Comparison of ENCODE assay signal across 21 cellular contexts in the genomic region with DNA sequence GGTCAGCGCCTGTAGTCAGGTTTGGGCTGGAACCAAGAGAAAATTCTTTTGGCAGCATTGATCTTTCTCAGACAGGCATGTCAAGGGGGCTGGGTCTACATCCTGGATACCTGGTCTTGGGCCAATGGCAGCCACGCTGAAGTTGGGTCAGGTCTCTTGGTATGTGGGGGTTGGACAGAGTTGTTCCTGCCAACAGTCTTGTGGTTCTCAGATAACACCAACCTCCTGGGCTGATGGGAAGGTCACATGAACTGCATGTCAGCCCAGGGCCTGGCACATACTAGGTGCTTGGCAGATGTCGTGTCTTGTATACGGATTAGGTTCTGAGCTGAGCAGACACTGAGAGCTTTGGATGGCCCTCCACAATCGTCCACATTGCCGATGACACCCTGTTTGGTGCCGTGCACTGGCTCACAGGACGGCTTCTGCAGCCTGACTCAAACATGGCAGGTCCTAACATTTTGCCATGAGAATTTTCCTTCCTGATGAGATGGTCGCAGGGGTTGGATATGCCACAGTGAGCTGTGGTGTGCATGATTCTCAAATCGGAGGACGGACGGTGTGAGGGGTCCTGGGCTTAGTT. TPM values are rescaled to one million over a fixed set of nuclear protein-coding genes. Genes with fewer than 3 reads are reported as not detected.
A peak's percentile ranks its signal among the peaks of the same experiment; 100 is the strongest.
DNase-seq lines count a peak whose midpoint lies in the region; TF ChIP-seq lines count a peak whose summit lies in the region.
"Had no signal": no experiment of that assay in that cellular context is flagged by ENCODE, and none has a peak within 500 bp of the region (broad histone marks: within the 10 kb centered on the region; RNA-seq: fewer than 3 reads in every experiment).

No MANE protein-coding gene starts in this region.

- no peak overlapping the region for H3K4me3 Mint-ChIP-seq in activated CD4-positive, alpha-beta T cell treated with anti-CD3 and anti-CD28 coated beads, Interleukin-2, amount 10 ng/mL, durations not matched to agents 7 days and 5 days
- H3K4me3 Mint-ChIP-seq: activated CD4-positive, alpha-beta T cell treated with anti-CD3 and anti-CD28 coated beads for 36 hours; activated naive CD4-positive, alpha-beta T cell treated with anti-CD3 and anti-CD28 coated beads for 36 hours; memory B cell; neural progenitor cell had no signal

- peak overlapping the region; percentile 67 for H3K27ac ChIP-seq in epithelial cell of prostate
- H3K27ac ChIP-seq in osteoblast (ENCODE audit: low read depth, low read length), result no peak overlapping the region
- H3K27ac ChIP-seq: cardiac muscle cell, neural progenitor cell, tibial nerve had no signal

- H3K79me2 ChIP-seq in osteoblast (ENCODE audit: insufficient read depth, low read length), result no peaks in the 10 kb centered on the region

- no peaks in the 10 kb centered on the region for H3K9me3 Mint-ChIP-seq in activated CD4-positive, alpha-beta T cell treated with anti-CD3 and anti-CD28 coated beads, Interleukin-2, amount 10 ng/mL, durations not matched to agents 7 days and 5 days
- H3K9me3 Mint-ChIP-seq: activated naive CD4-positive, alpha-beta T cell treated with anti-CD3 and anti-CD28 coated beads for 36 hours; memory B cell had no signal

- no peaks in the 10 kb centered on the region for H3K9me3 ChIP-seq in MG63
- H3K9me3 ChIP-seq in osteoblast (ENCODE audit: low read depth, low read length), result no peaks in the 10 kb centered on the region
- H3K9me3 ChIP-seq: gastroesophageal sphincter, tibial nerve had no signal

- H3K27me3 ChIP-seq in MG63 (no peaks in the 10 kb centered on the region), osteoblast (ENCODE audit: insufficient read depth, low read length) (no peaks in the 10 kb centered on the region)
- H3K27me3 ChIP-seq: cardiac muscle cell, gastroesophageal sphincter, neural progenitor cell, tibial nerve had no signal

- H4K20me1 ChIP-seq in osteoblast (ENCODE audit: insufficient read depth, low read length), result no peaks in the 10 kb centered on the region

- peak; percentile 64 for DNase-seq in AG08396 (ENCODE audit: low spot score)
- DNase-seq in MG63, result peak; percentile 71
- DNase-seq in epithelial cell of prostate (ENCODE audit: low read depth, low spot score), result no peak
- peak; percentile 77 for DNase-seq in osteoblast (ENCODE audit: insufficient read length, low spot score, missing footprints)
- no peak for DNase-seq in NCI-H1694 treated with DMSO at 0.1 percent for 48 hours (lab: John Stamatoyannopoulos, UW)
- DNase-seq in occipital lobe (lab: John Stamatoyannopoulos, UW), result no peak
- DNase-seq in AG20443 (ENCODE audit: low spot score), result no peak
- no peak for DNase-seq in activated CD4-positive, alpha-beta T cell treated with anti-CD3 and anti-CD28 coated beads, Interleukin-2, amount 10 ng/mL, durations not matched to agents 7 days and 5 days
- DNase-seq: activated CD4-positive, alpha-beta T cell treated with anti-CD3 and anti-CD28 coated beads for 36 hours; activated naive CD4-positive, alpha-beta T cell treated with anti-CD3 and anti-CD28 coated beads for 36 hours; COR-L47; effector CD8-positive, alpha-beta T cell; NCI-H1105; SHP77 treated with DMSO at 0.1 percent for 48 hours; stimulated activated CD4-positive, alpha-beta T cell treated with anti-CD3 and anti-CD28 coated beads, Interleukin-4, amount 100 ng/mL, for 24 hours had no signal

- H3K4me3 ChIP-seq in MG63 (no peak overlapping the region), osteoblast (ENCODE audit: insufficient read depth, low read length) (no peak overlapping the region)
- H3K4me3 ChIP-seq: cardiac muscle cell, gastroesophageal sphincter, neural progenitor cell, tibial nerve had no signal

- no peak overlapping the region for H3K27ac Mint-ChIP-seq in activated CD4-positive, alpha-beta T cell treated with anti-CD3 and anti-CD28 coated beads, Interleukin-2, amount 10 ng/mL, durations not matched to agents 7 days and 5 days
- H3K27ac Mint-ChIP-seq: activated CD4-positive, alpha-beta T cell treated with anti-CD3 and anti-CD28 coated beads for 36 hours; activated naive CD4-positive, alpha-beta T cell treated with anti-CD3 and anti-CD28 coated beads for 36 hours; memory B cell had no signal

- POLR2A ChIA-PET in activated CD4-positive, alpha-beta T cell treated with anti-CD3 and anti-CD28 coated beads, Interleukin-2, amount 10 ng/mL, durations not matched to agents 7 days and 5 days (lab: Charles Lee), result no interaction called here

- H3K36me3 Mint-ChIP-seq in activated CD4-positive, alpha-beta T cell treated with anti-CD3 and anti-CD28 coated beads, Interleukin-2, amount 10 ng/mL, durations not matched to agents 7 days and 5 days (ENCODE audit: low read depth), result no peaks in the 10 kb centered on the region
- H3K36me3 Mint-ChIP-seq: memory B cell had no signal

- no peak overlapping the region for H3K4me2 ChIP-seq in osteoblast (ENCODE audit: insufficient read depth, low read length)
- H3K4me2 ChIP-seq: neural progenitor cell had no signal

- CTCF ChIA-PET in activated CD4-positive, alpha-beta T cell treated with anti-CD3 and anti-CD28 coated beads, Interleukin-2, amount 10 ng/mL, durations not matched to agents 7 days and 5 days (lab: Charles Lee), result no interaction called here

- TF ChIP-seq CTCF in osteoblast (IDR thresholded peaks at IDR 0.05; ENCODE audit: extremely low read depth, low read depth, low read length), result no peak

- no peak overlapping the region for H2AFZ ChIP-seq in osteoblast (ENCODE audit: low read length)
- H2AFZ ChIP-seq: neural progenitor cell had no signal

- H3K36me3 ChIP-seq in MG63 (peaks cover 50% of the 10 kb centered on the region), osteoblast (ENCODE audit: insufficient read depth, low read length) (peaks cover 13% of the 10 kb centered on the region)
- H3K36me3 ChIP-seq: cardiac muscle cell, neural progenitor cell had no signal

- H3K4me1 Mint-ChIP-seq in activated CD4-positive, alpha-beta T cell treated with anti-CD3 and anti-CD28 coated beads, Interleukin-2, amount 10 ng/mL, durations not matched to agents 7 days and 5 days, result no peaks in the 10 kb centered on the region
- H3K4me1 Mint-ChIP-seq: activated CD4-positive, alpha-beta T cell treated with anti-CD3 and anti-CD28 coated beads for 36 hours had no signal

- no peaks in the 10 kb centered on the region for H3K27me3 Mint-ChIP-seq in activated CD4-positive, alpha-beta T cell treated with anti-CD3 and anti-CD28 coated beads, Interleukin-2, amount 10 ng/mL, durations not matched to agents 7 days and 5 days
- H3K27me3 Mint-ChIP-seq: activated CD4-positive, alpha-beta T cell treated with anti-CD3 and anti-CD28 coated beads for 36 hours had no signal

- peaks cover 13% of the 10 kb centered on the region for H3K4me1 ChIP-seq in osteoblast (ENCODE audit: insufficient read depth, low read length)
- H3K4me1 ChIP-seq: neural progenitor cell had no signal

RNA-seq across cellular contexts. Expression of a gene that starts 42.0 kb away (rescaled TPM):
- 42.9 and 91.9 TPM in 2 replicates for total RNA-seq in MG63 (2014; rRNA removed; shearing (Covaris generic); ENCODE audit: low replicate concordance)
- 88.3 and 122 TPM in 2 replicates for total RNA-seq in osteoblast
- 22.3 TPM for total RNA-seq in occipital lobe
- not detected for total RNA-seq in activated CD4-positive, alpha-beta T cell treated with anti-CD3 and anti-CD28 coated beads, Interleukin-2, amount 10 ng/mL, durations not matched to agents 7 days and 5 days
- total RNA-seq: activated CD4-positive, alpha-beta T cell treated with anti-CD3 and anti-CD28 coated beads for 36 hours; activated naive CD4-positive, alpha-beta T cell treated with anti-CD3 and anti-CD28 coated beads for 36 hours; T-helper 2 cell treated with Interferon-gamma antibody and Interleukin-4, amounts not matched to agents 100 ng/mL and 5 ng/mL, for 36 hours had no signal

Comparison
In these comparisons a context has a peak if more than half of its experiments do, and no peak if none do; other contexts are left out.
1. DNase-seq: peak in AG08396 (single experiment), MG63 (single experiment) and osteoblast (single experiment); none in epithelial cell of prostate (single experiment), NCI-H1694 treated with DMSO at 0.1 percent for 48 hours (single experiment), occipital lobe (single experiment), AG20443 (single experiment) and activated CD4-positive, alpha-beta T cell treated with anti-CD3 and anti-CD28 coated beads, Interleukin-2, amount 10 ng/mL, durations not matched to agents 7 days and 5 days (single experiment).
2. RNA of a gene that starts 42.0 kb away (total RNA-seq): 88.3 to 122 TPM in osteoblast, 42.9 to 91.9 TPM in MG63 and 22.3 TPM in occipital lobe (single experiment); not detected in activated CD4-positive, alpha-beta T cell treated with anti-CD3 and anti-CD28 coated beads, Interleukin-2, amount 10 ng/mL, durations not matched to agents 7 days and 5 days; every median in the first group is over 10 times any median in the second.